Comparison of ENCODE assay signal across 10 cellular contexts in genomic region chr19:55304279-55304978, GRCh38.
A peak's percentile ranks its signal among the peaks of the same experiment; 100 is the strongest.
DNase-seq lines count a peak whose midpoint lies in the region; ATAC-seq, FAIRE-seq and TF ChIP-seq lines count a peak whose summit lies in the region.
"Had no signal": no experiment of that assay in that cellular context is flagged by ENCODE, and none has a peak within 500 bp of the region (broad histone marks: within the 10 kb centered on the region; RNA-seq: fewer than 3 reads in every experiment).

No MANE protein-coding gene starts in this region.

- no peak for TF ChIP-seq CTCF in WERI-Rb-1 (IDR thresholded peaks at IDR 0.05; ENCODE audit: low read depth, low read length)
- TF ChIP-seq CTCF in nephron progenitor cell (IDR thresholded peaks at IDR 0.05), result no peak

- FAIRE-seq in HTR-8/SVneo (lab: Jason Lieb, UNC), result no peak

- no peak for ATAC-seq in GM18873 (IDR thresholded peaks at IDR 0.05; ENCODE audit: low FRiP score, unreplicated experiment)

- H3K9me3 Mint-ChIP-seq in nephron progenitor cell, result no peaks in the 10 kb centered on the region

- no peaks in the 10 kb centered on the region for H3K27me3 ChIP-seq in WERI-Rb-1 (ENCODE audit: insufficient read depth, low read depth, severe bottlenecking)
- H3K27me3 ChIP-seq: BLaER1 treated with 17β-estradiol and CSF1 and Interleukin-3, amounts not matched to agents 10 nM and 100 nM; esophagus squamous epithelium had no signal

- no peaks in the 10 kb centered on the region for H3K9me3 ChIP-seq in WERI-Rb-1 (ENCODE audit: severe bottlenecking)
- H3K9me3 ChIP-seq: esophagus squamous epithelium had no signal

- peaks cover 29% of the 10 kb centered on the region for H3K4me1 Mint-ChIP-seq in nephron progenitor cell

- H3K36me3 Mint-ChIP-seq in nephron progenitor cell (ENCODE audit: low read depth), result peaks cover 63% of the 10 kb centered on the region

- H3K27ac ChIP-seq in WERI-Rb-1, result no peak overlapping the region; the same call in 1 of the 2 replicates
- H3K27ac ChIP-seq: esophagus squamous epithelium had no signal

- H3K27me3 Mint-ChIP-seq in nephron progenitor cell (ENCODE audit: low read depth, poor library complexity), result peaks cover 4% of the 10 kb centered on the region

- DNase-seq in NCI-H2227 (lab: John Stamatoyannopoulos, UW; ENCODE audit: unreplicated experiment), result peak; percentile 70
- DNase-seq in NCI-H2227 treated with DMSO at 0.1 percent for 48 hours (lab: John Stamatoyannopoulos, UW), result no peak
- peak; percentile 51 for DNase-seq in HTR-8/SVneo (ENCODE audit: insufficient read length, low spot score)
- peak; percentile 67 for DNase-seq in WERI-Rb-1
- peak; percentile 62 for DNase-seq in nephron progenitor cell
- no peak for DNase-seq in GF-D8 (lab: John Stamatoyannopoulos, UW)
- DNase-seq in NCI-H774 (lab: John Stamatoyannopoulos, UW), result no peak
- DNase-seq: esophagus squamous epithelium had no signal

- no peak overlapping the region for H3K4me3 Mint-ChIP-seq in nephron progenitor cell

- H3K4me3 ChIP-seq in WERI-Rb-1 (ENCODE audit: low read depth, low read length), result no peak overlapping the region
- H3K4me3 ChIP-seq: BLaER1 treated with 17β-estradiol and CSF1 and Interleukin-3, amounts not matched to agents 10 nM and 100 nM; esophagus squamous epithelium had no signal

- H3K27ac Mint-ChIP-seq in nephron progenitor cell, result no peak overlapping the region

- H3K36me3 ChIP-seq in WERI-Rb-1, result peaks cover 57% of the 10 kb centered on the region

Comparison
In these comparisons a context has a peak if more than half of its experiments do, and no peak if none do; other contexts are left out.
1. DNase-seq: peak in NCI-H2227 (single experiment), HTR-8/SVneo (single experiment), WERI-Rb-1 (single experiment) and nephron progenitor cell (single experiment); none in NCI-H2227 treated with DMSO at 0.1 percent for 48 hours (single experiment), GF-D8 (single experiment) and NCI-H774 (single experiment).